ENCODE assay signal across 11 cellular contexts in genomic region chr15:81303241-81304225, GRCh38. TPM values are rescaled to one million over a fixed set of nuclear protein-coding genes. Genes with fewer than 3 reads are reported as not detected.
A peak's percentile ranks its signal among the peaks of the same experiment; 100 is the strongest.
DNase-seq lines count a peak whose midpoint lies in the region; ATAC-seq and TF ChIP-seq lines count a peak whose summit lies in the region.
"Had no signal": no experiment of that assay in that cellular context is flagged by ENCODE, and none has a peak within 500 bp of the region (broad histone marks: within the 10 kb centered on the region; RNA-seq: fewer than 3 reads in every experiment).

No MANE protein-coding gene starts in this region.

- WGBS in esophagus squamous epithelium, 2 donors = 64 to 77% methylated on average over 6 to 9 of the region's 9 CpGs
- WGBS in mesendoderm (ENCODE audit: extremely low coverage, insufficient coverage, low lambda C conversion rate) = no CpG with 5 or more reads among the region's 9 CpGs

- H2BK15ac ChIP-seq in mesendoderm (replicated peaks; ENCODE audit: low read depth) = no peak overlapping the region

- H3K4ac ChIP-seq in mesendoderm (ENCODE audit: low read depth, low read length) = no peak overlapping the region

- no peak overlapping the region for H3K18ac ChIP-seq in mesendoderm (ENCODE audit: low read length)

- no peaks in the 10 kb centered on the region for H3K79me1 ChIP-seq in mesendoderm (ENCODE audit: low read length)

- H3K27me3 Mint-ChIP-seq in T-helper 17 cell = no peaks in the 10 kb centered on the region

- no peak overlapping the region for H3K9ac ChIP-seq in mesendoderm (ENCODE audit: low read length)

- peak; percentile 71 for ATAC-seq in T-helper 17 cell

- H2AK5ac ChIP-seq in mesendoderm (ENCODE audit: low read length) = no peak overlapping the region

- no peaks in the 10 kb centered on the region for H3K79me2 ChIP-seq in mesendoderm (ENCODE audit: control insufficient read depth, insufficient read depth, low read length)

- peak overlapping the region; percentile 100 for H3K4me3 Mint-ChIP-seq in T-helper 17 cell
- H3K4me3 Mint-ChIP-seq: nephron had no signal

- no peak overlapping the region for H3K4me2 ChIP-seq in mesendoderm (ENCODE audit: low read length)
- H3K4me2 ChIP-seq: A549 had no signal

- H3K27me3 ChIP-seq in esophagus squamous epithelium (no peaks in the 10 kb centered on the region), mesendoderm (ENCODE audit: insufficient read depth, low read length, poor library complexity) (no peaks in the 10 kb centered on the region)

- H3K36me3 ChIP-seq in esophagus squamous epithelium (peaks cover 2 to 69% (median 3%) of the 10 kb centered on the region in 3 donors), mesendoderm (ENCODE audit: control insufficient read depth, insufficient read depth, low read length) (no peaks in the 10 kb centered on the region)

- peaks cover 18 to 66% (median 19%) of the 10 kb centered on the region in 3 donors for H3K4me1 ChIP-seq in esophagus squamous epithelium
- no peaks in the 10 kb centered on the region for H3K4me1 ChIP-seq in mesendoderm (ENCODE audit: control insufficient read depth, low read depth, low read length)
- H3K4me1 ChIP-seq: A549 had no signal

- no peaks in the 10 kb centered on the region for H3K9me3 ChIP-seq in T-helper 17 cell (ENCODE audit: control insufficient read depth, low read length, poor library complexity, severe bottlenecking)
- H3K9me3 ChIP-seq in esophagus squamous epithelium = no peaks in the 10 kb centered on the region
- H3K9me3 ChIP-seq: A549 had no signal

- peaks cover 19% of the 10 kb centered on the region for H3K36me3 Mint-ChIP-seq in T-helper 17 cell (ENCODE audit: low read depth)

- H4K8ac ChIP-seq in mesendoderm (ENCODE audit: low read depth, low read length) = no peak overlapping the region

- no peak overlapping the region for H2BK120ac ChIP-seq in mesendoderm (ENCODE audit: low read depth, low read length)

- H3K27ac Mint-ChIP-seq in T-helper 17 cell = peak overlapping the region; percentile 83
- H3K27ac Mint-ChIP-seq: nephron had no signal

- H3K56ac ChIP-seq in mesendoderm (ENCODE audit: low read length) = no peak overlapping the region

- H4K5ac ChIP-seq in mesendoderm (ENCODE audit: low read length) = no peak overlapping the region

- H3K23ac ChIP-seq in mesendoderm (ENCODE audit: low read length) = no peak overlapping the region

- peaks cover 56% of the 10 kb centered on the region for H3K4me1 Mint-ChIP-seq in T-helper 17 cell

- no peak for TF ChIP-seq CTCF in esophagus squamous epithelium (IDR thresholded peaks at IDR 0.05)
- no peak for TF ChIP-seq CTCF in GM13977 (IDR thresholded peaks at IDR 0.05; ENCODE audit: extremely low read depth, insufficient read depth, missing control alignments)

- H2BK5ac ChIP-seq in mesendoderm (ENCODE audit: low read length) = no peak overlapping the region

- TF ChIP-seq POLR2A in esophagus squamous epithelium (IDR thresholded peaks at IDR 0.05) = no peak

- H3K4me3 ChIP-seq in esophagus squamous epithelium (no peak overlapping the region), skin epidermis (no peak overlapping the region), mesendoderm (ENCODE audit: low read length) (no peak overlapping the region)
- H3K4me3 ChIP-seq: A549 had no signal

- DNase-seq in NCI-H510A treated with DMSO at 0.1 percent for 48 hours (lab: John Stamatoyannopoulos, UW) (peak; percentile 25), NCI-H510A (lab: John Stamatoyannopoulos, UW) (no peak), T-helper 17 cell (no peak), esophagus squamous epithelium (lab: John Stamatoyannopoulos, UW) (no peak), GM13977 (ENCODE audit: low spot score) (no peak), amniotic stem cell (lab: John Stamatoyannopoulos, UW) (no peak), mesendoderm (no peak)
- DNase-seq: NCI-H2107 had no signal

- in situ Hi-C loops in GM13977 (cut with MboI; ENCODE audit: low pct_unique_long_range_greater_than_20kb, low sequenced_read_pairs, unreplicated experiment) = no loop called here

- intact Hi-C loops in esophagus squamous epithelium (cut with DNase I) = no loop called here

- H3K27ac ChIP-seq in esophagus squamous epithelium (peak overlapping the region; percentile 49 to 84 (median 76)), skin epidermis (peak overlapping the region in 18 of 21 experiments; percentile 11 to 98 (median 59)), mesendoderm (ENCODE audit: low read depth, low read length) (no peak overlapping the region)
- H3K27ac ChIP-seq: A549 had no signal

RNA-seq across cellular contexts. Expression of gene STARD5, which starts 20.4 kb away (rescaled TPM):
- total RNA-seq in T-helper 17 cell = 1 to 10 TPM; 4.3 to 4.6 TPM
- total RNA-seq in esophagus squamous epithelium = 10 to 100 TPM; 14.9 to 21.2 (median 17.5) TPM
- polyA plus RNA-seq in mesendoderm (2013, experiment 1 of 2) = 0.74 TPM
- polyA plus RNA-seq in mesendoderm (2013, experiment 2 of 2) = 0.87 TPM
